ENCODE assay signal across 29 cellular contexts in the genomic region with DNA sequence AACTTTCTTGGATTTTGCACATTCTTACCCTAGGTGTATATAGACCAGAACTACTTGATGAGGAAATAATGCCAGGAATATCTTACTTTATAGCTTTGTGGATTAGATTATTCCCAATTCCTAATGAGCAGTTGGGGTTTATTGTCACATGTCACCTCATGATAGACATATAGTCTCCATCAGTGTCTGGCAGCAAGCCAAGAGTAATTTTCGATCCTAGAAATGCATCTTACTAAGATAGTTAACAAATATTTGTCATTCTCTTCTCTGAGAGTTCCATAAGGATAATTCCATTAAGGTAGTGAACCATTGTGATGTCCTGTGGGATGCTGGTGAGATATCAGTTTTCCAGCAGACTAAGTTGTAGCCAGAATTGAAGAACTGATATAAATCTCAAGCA.
"Had no signal": no experiment of that assay in that cellular context is flagged by ENCODE, and none has a peak within 500 bp of the region (broad histone marks: within the 10 kb centered on the region; RNA-seq: fewer than 3 reads in every experiment).

No MANE protein-coding gene starts in this region.

- H3K9me3 ChIP-seq: ascending aorta, body of pancreas, Peyer's patch, SJCRH30 had no signal

- DNase-seq: activated CD4-positive, alpha-beta T cell treated with anti-CD3 and anti-CD28 coated beads for 48 hours; activated CD4-positive, alpha-beta T cell treated with anti-CD3 and anti-CD28 coated beads, Interleukin-2, amount 50 U/mL, for 4 hours; activated CD4-positive, CD25-positive, alpha-beta regulatory T cell treated with anti-CD3 and anti-CD28 coated beads, Interleukin-2, amount 50 U/mL, for 72 hours; activated CD8-positive, alpha-beta memory T cell treated with anti-CD3 and anti-CD28 coated beads, Interleukin-2, amount 10 ng/mL, durations not matched to agents 7 days and 5 days; activated effector memory CD4-positive, alpha-beta T cell treated with Interleukin-2 at 50 U/mL for 16 hours; activated naive CD4-positive, alpha-beta T cell treated with Interleukin-2 at 50 U/mL for 16 hours; activated naive CD8-positive, alpha-beta T cell treated with anti-CD3 and anti-CD28 coated beads, Interleukin-2, amount 50 U/mL, for 24 hours; activated T-cell treated with anti-CD3 and anti-CD28 coated beads, Interleukin-2, amount 50 U/mL, for 24 hours; amniotic stem cell; central memory CD4-positive, alpha-beta T cell; MM.1S; NCI-H1436; NCI-H1694 treated with DMSO at 0.1 percent for 48 hours; NCI-H2029 treated with DMSO at 0.1 percent for 48 hours; NCI-H2171; NCI-H2227 treated with DMSO at 0.1 percent for 48 hours; NCI-H446 treated with DMSO at 0.1 percent for 48 hours; NCI-H524 treated with DMSO at 0.1 percent for 48 hours; Peyer's patch; Right ventricle myocardium superior; SJCRH30; T-helper 17 cell; T-helper 9 cell had no signal

- H3K27ac ChIP-seq: ascending aorta, body of pancreas, coronary artery, Peyer's patch, RWPE1, SJCRH30 had no signal

- H3K27me3 ChIP-seq: ascending aorta, body of pancreas, Peyer's patch, SJCRH30 had no signal

- H3K36me3 ChIP-seq: ascending aorta, Peyer's patch, SJCRH30 had no signal

- H3K4me1 ChIP-seq: ascending aorta, body of pancreas, Peyer's patch, SJCRH30 had no signal

- ATAC-seq: activated CD8-positive, alpha-beta memory T cell treated with anti-CD3 and anti-CD28 coated beads, Interleukin-2, amount 10 ng/mL, durations not matched to agents 7 days and 5 days; activated naive CD4-positive, alpha-beta T cell treated with anti-CD3 and anti-CD28 coated beads, Interleukin-2, amount 50 U/mL, for 72 hours; activated naive CD8-positive, alpha-beta T cell treated with anti-CD3 and anti-CD28 coated beads, Interleukin-2, amount 50 U/mL, for 24 hours; body of pancreas; T-helper 17 cell; WTC11 had no signal

- H3K4me3 ChIP-seq: ascending aorta, body of pancreas, coronary artery, Peyer's patch, SJCRH30 had no signal
